In the genomic region with DNA sequence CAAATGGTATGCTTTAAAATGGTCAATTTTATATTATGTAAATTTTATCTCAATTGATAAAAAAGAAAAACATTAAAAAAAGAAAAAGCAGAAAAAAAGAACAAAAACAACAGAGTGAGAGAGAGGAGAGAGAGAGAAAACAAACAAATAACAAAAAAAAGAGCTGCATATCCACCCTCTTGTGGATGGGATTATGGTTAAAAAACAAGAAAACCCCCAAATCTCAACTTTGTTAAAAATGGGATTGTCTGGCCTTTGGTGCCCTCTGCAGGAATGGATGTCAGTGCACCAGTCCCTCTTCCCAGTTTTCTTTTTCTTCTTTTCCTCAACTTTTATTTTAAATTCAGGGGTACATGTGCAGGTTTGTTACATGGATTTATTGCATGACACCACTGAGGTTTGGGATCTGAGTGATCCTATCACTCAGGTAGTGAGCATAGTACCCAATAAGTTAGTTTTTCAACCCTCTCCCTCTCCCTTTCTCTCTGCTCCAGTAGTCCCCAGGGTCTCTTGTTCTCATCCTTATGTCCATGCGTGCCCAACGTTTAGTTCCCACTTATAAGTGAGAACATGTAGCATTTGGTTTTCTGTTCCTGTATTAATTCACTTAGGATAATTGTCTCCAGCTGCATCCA, we compare ENCODE assay signal across 8 cellular contexts. TPM values are rescaled to one million over a fixed set of nuclear protein-coding genes. Genes with fewer than 3 reads are reported as not detected.
A peak's percentile ranks its signal among the peaks of the same experiment; 100 is the strongest.
DNase-seq lines count a peak whose midpoint lies in the region; ATAC-seq, FAIRE-seq and TF ChIP-seq lines count a peak whose summit lies in the region.

No MANE protein-coding gene starts in this region.

- ATAC-seq in lung (ENCODE audit: insufficient read depth, low FRiP score), result no peak
- ATAC-seq in HG03045 (IDR thresholded peaks at IDR 0.05; ENCODE audit: unreplicated experiment), result no peak
- ATAC-seq in HG03108 (IDR thresholded peaks at IDR 0.05; ENCODE audit: unreplicated experiment), result no peak

- H3K4me3 ChIP-seq in SJSA1, result no peak overlapping the region
- H3K4me3 ChIP-seq in choroid plexus epithelial cell (ENCODE audit: low read depth, low read length), result no peak overlapping the region
- no peak overlapping the region for H3K4me3 ChIP-seq in lung

- no peak for FAIRE-seq in H54 (lab: Jason Lieb, UNC)

- no peaks in the 10 kb centered on the region for H3K9me3 ChIP-seq in SJSA1 (replicated peaks)
- peaks cover 0 to 5% of the 10 kb centered on the region in 2 donors for H3K9me3 ChIP-seq in lung (ENCODE audit: control insufficient read depth in 2 of 2, insufficient read depth in 1 of 2, low read length in 1 of 2)

- H3K27ac ChIP-seq in SJSA1 (no peak overlapping the region), lung (ENCODE audit: low read depth in 1 of 2, low read length in 1 of 2) (no peak overlapping the region)

- DNase-seq in COR-L47 (lab: John Stamatoyannopoulos, UW) (peak; percentile 17), H54 (ENCODE audit: insufficient read length, low spot score) (peak; percentile 30), SJSA1 (ENCODE audit: low read depth in 1 of 2, low spot score in 2 of 2) (peak; percentile 34 to 35), choroid plexus epithelial cell (ENCODE audit: low read depth) (peak; percentile 75), lung (ENCODE audit: low spot score) (no peak), NCI-H187 (lab: John Stamatoyannopoulos, UW) (no peak)

- TF ChIP-seq POLR2A in H54 (IDR thresholded peaks at IDR 0.05; ENCODE audit: low read depth, low read length), result no peak

- H3K27me3 ChIP-seq in SJSA1 (replicated peaks) (no peaks in the 10 kb centered on the region; the same call in none of the 2 replicates), lung (ENCODE audit: control insufficient read depth, insufficient read depth) (no peaks in the 10 kb centered on the region)

- H3K36me3 ChIP-seq in SJSA1 (no peaks in the 10 kb centered on the region), lung (ENCODE audit: control insufficient read depth in 2 of 2, insufficient read depth in 2 of 2, low read length in 2 of 2) (no peaks in the 10 kb centered on the region)

- H3K4me1 ChIP-seq in SJSA1 (replicated peaks) (no peaks in the 10 kb centered on the region), lung (ENCODE audit: control insufficient read depth in 2 of 2, insufficient read depth in 2 of 2, low read length in 2 of 2) (no peaks in the 10 kb centered on the region)

- TF ChIP-seq CTCF in choroid plexus epithelial cell (conservative IDR thresholded peaks at IDR 0.05; ENCODE audit: low read depth, low read length) (peak; percentile 82), lung (IDR thresholded peaks at IDR 0.05; ENCODE audit: control extremely low read depth, extremely low read depth) (peak; percentile 36)

- WGBS in lung, 2 donors, result 32 to 39% methylated on average over 2 of the region's 2 CpGs

RNA-seq across cellular contexts. Expression of gene RNF187, which starts 28.1 kb away (rescaled TPM):
- 25.0 and 36.4 TPM in 2 replicates for total RNA-seq in SJSA1 (2014; rRNA removed; shearing (Covaris generic))
- total RNA-seq in lung, result 100 to 1,000 TPM in 1 of 2 donors, 10 to 100 TPM in 1; 40.7 to 130 TPM
- polyA plus RNA-seq in lung, result 10 to 100 TPM; 27.5 to 33.7 TPM

Comparison
In these comparisons a context has a peak if more than half of its experiments do, and no peak if none do; other contexts are left out.
1. DNase-seq: peak in COR-L47 (single experiment), H54 (single experiment), SJSA1 (2 of 2) and choroid plexus epithelial cell (single experiment); none in lung (single experiment) and NCI-H187 (0 of 2).